ENCODE assay signal across 19 cellular contexts in genomic region chr3:42734263-42734860, GRCh38. TPM values are rescaled to one million over a fixed set of nuclear protein-coding genes. Genes with fewer than 3 reads are reported as not detected.
DNase-seq lines count a peak whose midpoint lies in the region; ATAC-seq and TF ChIP-seq lines count a peak whose summit lies in the region.
"Had no signal": no experiment of that assay in that cellular context is flagged by ENCODE, and none has a peak within 500 bp of the region (broad histone marks: within the 10 kb centered on the region; RNA-seq: fewer than 3 reads in every experiment).

No MANE protein-coding gene starts in this region.

- TF ChIP-seq CTCF in left ventricle myocardium inferior (IDR thresholded peaks at IDR 0.05; ENCODE audit: borderline replicate concordance), result no peak
- no peak for TF ChIP-seq CTCF in coronary artery (IDR thresholded peaks at IDR 0.05)

- DNase-seq in left ventricle myocardium inferior (no peak), left cardiac atrium (no peak), coronary artery (ENCODE audit: low spot score) (peak; percentile 57), mesenteric fat pad (ENCODE audit: low spot score) (peak; percentile 76), inferior parietal cortex (ENCODE audit: extremely low spot score) (no peak), NCI-H187 (lab: John Stamatoyannopoulos, UW) (no peak)
- DNase-seq: CD8-positive, alpha-beta memory T cell; GDM1; NCI-H1092 treated with DMSO at 0.1 percent for 48 hours; NCI-H1694; NCI-H345; NCI-H526 treated with DMSO at 0.1 percent for 48 hours; Right ventricle myocardium superior had no signal

- H3K9me3 ChIP-seq in left ventricle myocardium inferior (replicated peaks), result no peaks in the 10 kb centered on the region

- intact Hi-C loops in left ventricle myocardium inferior (cut with micrococcal nuclease), result no loop called here
- intact Hi-C loops in left cardiac atrium (cut with DNase I), result no loop called here

- no peaks in the 10 kb centered on the region for H3K27me3 ChIP-seq in left ventricle myocardium inferior (ENCODE audit: low read depth)
- H3K27me3 ChIP-seq: BLaER1 treated with 17β-estradiol and CSF1 and Interleukin-3, amounts not matched to agents 10 nM and 100 nM had no signal

- ATAC-seq in left cardiac atrium (no peak), GM19397 (IDR thresholded peaks at IDR 0.05; ENCODE audit: unreplicated experiment) (no peak)
- ATAC-seq: GM12878 had no signal

- H3K27ac ChIP-seq in left ventricle myocardium inferior (replicated peaks), result peak overlapping the region; percentile 92
- H3K27ac ChIP-seq in coronary artery, result no peak overlapping the region
- H3K27ac ChIP-seq: BLaER1 treated with 17β-estradiol and CSF1 and Interleukin-3, amounts not matched to agents 10 nM and 100 nM; KMS-11 had no signal

- no peaks in the 10 kb centered on the region for H3K36me3 ChIP-seq in left ventricle myocardium inferior
- H3K36me3 ChIP-seq: BLaER1 treated with 17β-estradiol and CSF1 and Interleukin-3, amounts not matched to agents 10 nM and 100 nM had no signal

- H3K4me3 ChIP-seq in left ventricle myocardium inferior (no peak overlapping the region), coronary artery (no peak overlapping the region)
- H3K4me3 ChIP-seq: BLaER1 treated with 17β-estradiol and CSF1 and Interleukin-3, amounts not matched to agents 10 nM and 100 nM; GM12878; GM23338 had no signal

- H3K4me1 ChIP-seq in left ventricle myocardium inferior, result peaks cover 47% of the 10 kb centered on the region

RNA-seq across cellular contexts. Expression of gene HHATL, which starts 31.8 kb away (rescaled TPM):
- 552 TPM for total RNA-seq in left ventricle myocardium inferior
- total RNA-seq in left cardiac atrium, result 100 to 1,000 TPM; 431 to 706 TPM
- 0.48 TPM for total RNA-seq in mesenteric fat pad
- total RNA-seq: CD8-positive, alpha-beta memory T cell; GM12878; GM23338; M059J had no signal

RNA-seq across cellular contexts. Expression of gene CCDC13, which starts 38.7 kb away (rescaled TPM):
- total RNA-seq in left ventricle myocardium inferior (0.41 TPM), left cardiac atrium (1 to 10 TPM in 1 of 2 donors, not detected in 1; 1.0 TPM), mesenteric fat pad (1.3 TPM)

RNA-seq across cellular contexts. Expression of gene KLHL40, which starts 49.0 kb away (rescaled TPM):
- total RNA-seq in left ventricle myocardium inferior, result 0.22 TPM
- under 1 TPM in 1 of 2 donors, not detected in 1; 0.86 TPM for total RNA-seq in left cardiac atrium
- total RNA-seq in mesenteric fat pad, result not detected
- total RNA-seq: CD8-positive, alpha-beta memory T cell; GM12878; GM23338; M059J had no signal

Comparison
In these comparisons a context has a peak if more than half of its experiments do, and no peak if none do; other contexts are left out.
1. DNase-seq: peak in coronary artery (single experiment) and mesenteric fat pad (single experiment); none in left ventricle myocardium inferior (single experiment), left cardiac atrium (single experiment), inferior parietal cortex (single experiment) and NCI-H187 (0 of 2).
2. RNA of gene HHATL, which starts 31.8 kb away (total RNA-seq): 431 to 706 TPM in left cardiac atrium and 552 TPM in left ventricle myocardium inferior (single experiment); 0.48 TPM in mesenteric fat pad (single experiment); every median in the first group is over 100 times any median in the second.